8 cellular contexts compared by ENCODE assay signal in the genomic region with DNA sequence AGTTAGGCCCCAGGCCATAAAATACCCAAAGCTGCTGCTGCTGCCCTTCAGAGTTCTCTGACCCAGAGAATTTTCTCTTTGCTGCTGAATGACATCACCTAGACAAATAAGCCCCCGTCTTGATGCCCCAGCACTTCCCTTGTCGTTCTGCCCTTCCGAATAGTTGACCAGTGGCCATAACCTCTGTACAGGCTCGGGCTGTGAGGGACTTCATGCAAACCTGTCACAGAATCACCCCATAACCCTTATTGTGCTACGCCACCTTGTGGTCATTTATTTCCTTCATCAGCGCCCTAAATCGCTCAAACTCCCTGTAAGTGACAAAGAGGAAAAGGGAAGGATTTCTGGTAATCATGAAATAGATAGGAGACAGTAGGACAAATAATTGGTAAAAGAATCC. TPM values are rescaled to one million over a fixed set of nuclear protein-coding genes. Genes with fewer than 3 reads are reported as not detected.
DNase-seq lines count a peak whose midpoint lies in the region; ATAC-seq and FAIRE-seq lines count a peak whose summit lies in the region.

No MANE protein-coding gene starts in this region.

- no peak for FAIRE-seq in HTR-8/SVneo (lab: Jason Lieb, UNC)

- peak; percentile 53 to 71 for ATAC-seq in left cardiac atrium

- no peaks in the 10 kb centered on the region for H3K9me3 Mint-ChIP-seq in activated naive CD4-positive, alpha-beta T cell treated with anti-CD3 and anti-CD28 coated beads, Interleukin-2, amount 50 U/mL, for 24 hours

- intact Hi-C loops in left cardiac atrium (cut with DNase I), result loop anchor here (5.0 to 10.0 kb wide), 4 partner anchors 171 to 371 kb away; a partner anchor contains a TSS

- H3K4me3 Mint-ChIP-seq in activated naive CD4-positive, alpha-beta T cell treated with anti-CD3 and anti-CD28 coated beads, Interleukin-2, amount 50 U/mL, for 24 hours, result no peak overlapping the region

- peak; percentile 44 for DNase-seq in GDM1 (lab: John Stamatoyannopoulos, UW)
- peak; percentile 24 for DNase-seq in HTR-8/SVneo (ENCODE audit: insufficient read length, low spot score)
- DNase-seq in NOMO-1 treated with DMSO at 0.1 percent for 48 hours (lab: John Stamatoyannopoulos, UW; ENCODE audit: unreplicated experiment), result peak; percentile 36
- no peak for DNase-seq in left cardiac atrium
- DNase-seq in putamen (ENCODE audit: low spot score), result peak; percentile 51
- no peak for DNase-seq in ureter (ENCODE audit: low spot score)
- no peak for DNase-seq in 8988T

- H3K27me3 Mint-ChIP-seq in activated naive CD4-positive, alpha-beta T cell treated with anti-CD3 and anti-CD28 coated beads, Interleukin-2, amount 50 U/mL, for 24 hours, result no peaks in the 10 kb centered on the region

- no peaks in the 10 kb centered on the region for H3K36me3 Mint-ChIP-seq in activated naive CD4-positive, alpha-beta T cell treated with anti-CD3 and anti-CD28 coated beads, Interleukin-2, amount 50 U/mL, for 24 hours

- peak overlapping the region; percentile 12 for H3K27ac Mint-ChIP-seq in activated naive CD4-positive, alpha-beta T cell treated with anti-CD3 and anti-CD28 coated beads, Interleukin-2, amount 50 U/mL, for 24 hours

- H3K4me1 Mint-ChIP-seq in activated naive CD4-positive, alpha-beta T cell treated with anti-CD3 and anti-CD28 coated beads, Interleukin-2, amount 50 U/mL, for 24 hours, result peaks cover 20% of the 10 kb centered on the region

RNA-seq across cellular contexts. Expression of a gene that starts 18.8 kb away (rescaled TPM):
- not detected for total RNA-seq in left cardiac atrium
- not detected for total RNA-seq in ureter

RNA-seq across cellular contexts. Expression of a gene that starts 21.8 kb away (rescaled TPM):
- total RNA-seq in left cardiac atrium, result 1 to 10 TPM; 2.7 to 2.9 TPM
- 7.0 TPM for total RNA-seq in ureter

RNA-seq across cellular contexts. Expression of a gene that starts 45.9 kb away (rescaled TPM):
- 1 to 10 TPM; 1.7 to 2.8 TPM for total RNA-seq in left cardiac atrium
- 5.4 TPM for total RNA-seq in ureter

Comparison
In these comparisons a context has a peak if more than half of its experiments do, and no peak if none do; other contexts are left out.
1. DNase-seq: peak in GDM1 (single experiment), HTR-8/SVneo (single experiment), NOMO-1 treated with DMSO at 0.1 percent for 48 hours (single experiment) and putamen (single experiment); none in left cardiac atrium (single experiment), ureter (single experiment) and 8988T (single experiment).